ENCODE assay signal across 20 cellular contexts in the genomic region with DNA sequence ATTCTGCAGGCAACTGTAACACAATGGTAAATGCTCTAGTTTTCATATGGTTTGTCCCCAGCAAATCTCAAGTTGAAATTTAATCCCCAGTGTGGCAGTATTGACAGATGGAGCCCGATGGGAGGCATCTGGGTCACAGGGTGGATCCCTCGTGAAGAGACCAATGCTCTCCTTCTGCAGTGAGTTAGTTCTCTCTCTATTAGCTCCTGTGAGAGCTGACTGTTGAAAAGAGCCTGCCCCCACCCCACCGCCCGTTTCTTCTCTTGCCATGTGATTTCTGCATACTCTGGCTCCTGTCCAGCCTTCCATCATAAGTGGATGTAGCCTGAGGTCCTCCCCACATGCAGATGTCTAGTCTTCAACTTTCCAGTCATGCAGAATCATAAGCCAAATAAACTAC. TPM values are rescaled to one million over a fixed set of nuclear protein-coding genes. Genes with fewer than 3 reads are reported as not detected.
DNase-seq lines count a peak whose midpoint lies in the region; ATAC-seq and TF ChIP-seq lines count a peak whose summit lies in the region.
"Had no signal": no experiment of that assay in that cellular context is flagged by ENCODE, and none has a peak within 500 bp of the region (broad histone marks: within the 10 kb centered on the region; RNA-seq: fewer than 3 reads in every experiment).

No MANE protein-coding gene starts in this region.

- H3K9me3 ChIP-seq in right atrium auricular region = no peaks in the 10 kb centered on the region
- H3K9me3 ChIP-seq in CD4-positive, alpha-beta T cell (ENCODE audit: control insufficient read depth, low read length) = no peaks in the 10 kb centered on the region
- H3K9me3 ChIP-seq in smooth muscle cell (replicated peaks; ENCODE audit: low read depth) = no peaks in the 10 kb centered on the region
- H3K9me3 ChIP-seq in H9 (ENCODE audit: control insufficient read depth, low read depth, low read length) = no peaks in the 10 kb centered on the region
- H3K9me3 ChIP-seq: HAP-1 had no signal

- CTCF ChIA-PET in CD4-positive, alpha-beta T cell (lab: Charles Lee) = no interaction called here

- H2AFZ ChIP-seq in smooth muscle cell (ENCODE audit: low read depth) (no peak overlapping the region), H9 (ENCODE audit: low read length) (no peak overlapping the region)

- H3K9me3 Mint-ChIP-seq in CD4-positive, alpha-beta T cell = no peaks in the 10 kb centered on the region
- no peaks in the 10 kb centered on the region for H3K9me3 Mint-ChIP-seq in H9
- H3K9me3 Mint-ChIP-seq: CD4-positive, CD25-positive, alpha-beta regulatory T cell; T-cell had no signal

- H3K27me3 ChIP-seq in right atrium auricular region (no peaks in the 10 kb centered on the region), smooth muscle cell (ENCODE audit: low read depth) (no peaks in the 10 kb centered on the region), H9 (ENCODE audit: insufficient read depth, low read length) (no peaks in the 10 kb centered on the region)
- H3K27me3 ChIP-seq in CD4-positive, alpha-beta T cell (ENCODE audit: control insufficient read depth, insufficient read depth, low read length) = no peaks in the 10 kb centered on the region

- H3K4me3 ChIP-seq in right atrium auricular region (no peak overlapping the region), smooth muscle cell (no peak overlapping the region)
- H3K4me3 ChIP-seq: HAP-1, SK-N-MC had no signal

- peaks cover 99% of the 10 kb centered on the region for H3K36me3 Mint-ChIP-seq in CD4-positive, alpha-beta T cell (ENCODE audit: low read depth)
- H3K36me3 Mint-ChIP-seq in H9 (ENCODE audit: insufficient read depth in 1 of 3, low read depth in 3 of 3) = peaks cover 71 to 98% (median 97%) of the 10 kb centered on the region in 3 experiments; a peak in 6 of 7 replicates

- no peak overlapping the region for H3K27ac ChIP-seq in right atrium auricular region
- no peak overlapping the region for H3K27ac ChIP-seq in CD4-positive, alpha-beta T cell (ENCODE audit: low read depth, low read length)
- H3K27ac ChIP-seq in smooth muscle cell (ENCODE audit: low read depth) = no peak overlapping the region
- H3K27ac ChIP-seq in H9 (ENCODE audit: insufficient read length, low read depth, low read length) = no peak overlapping the region
- H3K27ac ChIP-seq: 22Rv1, SK-N-MC had no signal

- H4K20me1 ChIP-seq in smooth muscle cell (ENCODE audit: low read depth) (no peaks in the 10 kb centered on the region), H9 (ENCODE audit: control insufficient read depth, insufficient read depth, insufficient read length) (no peaks in the 10 kb centered on the region)

- no peaks in the 10 kb centered on the region for H3K4me1 Mint-ChIP-seq in CD4-positive, alpha-beta T cell (ENCODE audit: low read depth)
- H3K4me1 Mint-ChIP-seq in H9 = no peaks in the 10 kb centered on the region
- H3K4me1 Mint-ChIP-seq: B cell, T-cell had no signal

- no peaks in the 10 kb centered on the region for H3K79me1 ChIP-seq in H9 (ENCODE audit: insufficient read depth, low read depth, low read length, poor library complexity, severe bottlenecking)

- ATAC-seq in left ventricle myocardium superior = peak; percentile 32
- ATAC-seq in CD4-positive, alpha-beta T cell (ENCODE audit: poor library complexity) = no peak
- ATAC-seq: PC-3, T-cell had no signal

- no peak for TF ChIP-seq CTCF in right atrium auricular region (IDR thresholded peaks at IDR 0.05)
- TF ChIP-seq CTCF in CD4-positive, alpha-beta T cell (IDR thresholded peaks at IDR 0.05) = no peak
- TF ChIP-seq CTCF in smooth muscle cell (IDR thresholded peaks at IDR 0.05; ENCODE audit: borderline replicate concordance, insufficient read depth, poor library complexity, severe bottlenecking) = no peak
- TF ChIP-seq CTCF in H9 (conservative IDR thresholded peaks at IDR 0.05) = no peak

- H4K8ac ChIP-seq in H9 (replicated peaks; ENCODE audit: insufficient read length, low read depth, low read length) = no peak overlapping the region

- H3K4me1 ChIP-seq in right atrium auricular region (no peaks in the 10 kb centered on the region), smooth muscle cell (ENCODE audit: low read depth) (no peaks in the 10 kb centered on the region), H9 (ENCODE audit: insufficient read depth, low read length) (no peaks in the 10 kb centered on the region)
- H3K4me1 ChIP-seq: HAP-1 had no signal

- H3K36me3 ChIP-seq in right atrium auricular region = peaks cover 99% of the 10 kb centered on the region
- peaks cover 38% of the 10 kb centered on the region for H3K36me3 ChIP-seq in smooth muscle cell (ENCODE audit: low read depth)

- DNase-seq in NCI-H1694 treated with DMSO at 0.1 percent for 48 hours (lab: John Stamatoyannopoulos, UW) (peak; percentile 19), NCI-H1694 (lab: John Stamatoyannopoulos, UW) (no peak), left ventricle myocardium superior (no peak), right atrium auricular region (ENCODE audit: low spot score) (no peak), cerebellar cortex (ENCODE audit: low spot score) (peak; percentile 94), smooth muscle cell (lab: John Stamatoyannopoulos, UW; ENCODE audit: unreplicated experiment) (no peak), H9 (no peak)
- no peak for DNase-seq in CD4-positive, alpha-beta T cell
- DNase-seq: CD4-positive, CD25-positive, alpha-beta regulatory T cell; DMS79 treated with DMSO at 0.1 percent for 48 hours; NCI-H1105 treated with DMSO at 0.1 percent for 48 hours; NCI-H1930; NCI-H226; NCI-H526 treated with DMSO at 0.1 percent for 48 hours; PC-3; T-cell had no signal

- H4K5ac ChIP-seq in H9 (ENCODE audit: insufficient read length, low read depth, low read length) = no peak overlapping the region

- peaks cover 6% of the 10 kb centered on the region for H3F3A ChIP-seq in smooth muscle cell (ENCODE audit: low read depth)

- no peak overlapping the region for H3T11ph ChIP-seq in H9 (ENCODE audit: low read length)

- no peak overlapping the region for H2AK5ac ChIP-seq in H9 (ENCODE audit: insufficient read length, low read length)

- H3K27ac Mint-ChIP-seq in CD4-positive, alpha-beta T cell = no peak overlapping the region
- no peak overlapping the region for H3K27ac Mint-ChIP-seq in H9
- H3K27ac Mint-ChIP-seq: B cell, T-cell had no signal

- WGBS in smooth muscle cell (ENCODE audit: low lambda C conversion rate) = 99% methylated on average over 4 of the region's 4 CpGs
- no CpG with 5 or more reads among the region's 4 CpGs for WGBS in H9 (ENCODE audit: extremely low coverage, insufficient read length, low lambda C conversion rate)

- no peak overlapping the region for H2BK20ac ChIP-seq in H9 (ENCODE audit: low read depth, low read length, poor library complexity, severe bottlenecking)

- H3K18ac ChIP-seq in H9 (ENCODE audit: insufficient read length, low read depth, low read length) = no peak overlapping the region

- H3K4ac ChIP-seq in H9 (ENCODE audit: low read depth, low read length) = no peak overlapping the region

- no peak overlapping the region for H3K4me3 Mint-ChIP-seq in CD4-positive, alpha-beta T cell
- H3K4me3 Mint-ChIP-seq in H9 = no peak overlapping the region
- H3K4me3 Mint-ChIP-seq: B cell; CD4-positive, CD25-positive, alpha-beta regulatory T cell; T-cell had no signal

- H2BK5ac ChIP-seq in H9 (ENCODE audit: insufficient read length, low read length) = no peak overlapping the region

- no peak overlapping the region for H3K23ac ChIP-seq in H9 (ENCODE audit: insufficient read length, low read depth, low read length)

- H2BK120ac ChIP-seq in H9 (ENCODE audit: low read depth, low read length, poor library complexity, severe bottlenecking) = no peak overlapping the region

- peaks cover 12% of the 10 kb centered on the region for H3K79me2 ChIP-seq in smooth muscle cell (ENCODE audit: low read depth)
- no peaks in the 10 kb centered on the region for H3K79me2 ChIP-seq in H9 (ENCODE audit: insufficient read depth, low read length)

- no peak overlapping the region for H4K91ac ChIP-seq in H9 (ENCODE audit: insufficient read length, low read depth, low read length)

- no peak overlapping the region for H2BK12ac ChIP-seq in H9 (ENCODE audit: insufficient read length, low read depth, low read length)

- H3K9ac ChIP-seq in smooth muscle cell (ENCODE audit: low read depth) (no peak overlapping the region), H9 (ENCODE audit: extremely low read depth, insufficient read length, low read length) (no peak overlapping the region)

- H3K4me2 ChIP-seq in smooth muscle cell (no peak overlapping the region), H9 (ENCODE audit: insufficient read depth, insufficient read length, low read length) (no peak overlapping the region)

- no peak overlapping the region for H3K56ac ChIP-seq in H9 (ENCODE audit: insufficient read length, low read depth, low read length)

- no peaks in the 10 kb centered on the region for H3K23me2 ChIP-seq in H9 (ENCODE audit: insufficient read length, low read depth, low read length, poor library complexity, severe bottlenecking)

- no peak overlapping the region for H2BK15ac ChIP-seq in H9 (ENCODE audit: low read depth, low read length)

- H3K14ac ChIP-seq in H9 (ENCODE audit: insufficient read depth, low read length) = no peak overlapping the region

- H3K27me3 Mint-ChIP-seq in CD4-positive, alpha-beta T cell = no peaks in the 10 kb centered on the region
- H3K27me3 Mint-ChIP-seq in H9 (ENCODE audit: low read depth) = no peaks in the 10 kb centered on the region; the same call in 1 of the 2 replicates
- H3K27me3 Mint-ChIP-seq: B cell; CD4-positive, CD25-positive, alpha-beta regulatory T cell; T-cell had no signal

- POLR2A ChIA-PET in CD4-positive, alpha-beta T cell (lab: Charles Lee) = no interaction called here

- intact Hi-C loops in left ventricle myocardium superior (cut with micrococcal nuclease) = no loop called here
- intact Hi-C loops in CD4-positive, alpha-beta T cell (cut with DNase I, micrococcal nuclease) = no loop called here

RNA-seq across cellular contexts. Expression of a gene that starts 27.0 kb away (rescaled TPM):
- total RNA-seq in left ventricle myocardium superior (55.6 TPM), right atrium auricular region (10 to 100 TPM; 40.1 to 55.1 TPM), smooth muscle cell (150 and 208 TPM in 2 replicates), H9 (2021) (222 and 234 TPM in 2 replicates)
- total RNA-seq in CD4-positive, alpha-beta T cell = 10 to 100 TPM; 49.8 to 56.8 TPM
- polyA plus RNA-seq in smooth muscle cell = 85.0 and 93.0 TPM in 2 replicates

RNA-seq across cellular contexts. Expression of a gene that starts 58.7 kb away (rescaled TPM):
- total RNA-seq in left ventricle myocardium superior (13.1 TPM), right atrium auricular region (10 to 100 TPM; 11.4 to 12.3 TPM), smooth muscle cell (13.0 and 21.3 TPM in 2 replicates), H9 (2021) (42.1 and 48.4 TPM in 2 replicates)
- 10 to 100 TPM; 55.9 to 65.7 TPM for total RNA-seq in CD4-positive, alpha-beta T cell
- 15.1 and 16.9 TPM in 2 replicates for polyA plus RNA-seq in smooth muscle cell

RNA-seq across cellular contexts. Expression of a gene that starts 59.3 kb away (rescaled TPM):
- total RNA-seq in left ventricle myocardium superior (4.3 TPM), right atrium auricular region (1 to 10 TPM; 1.1 to 1.2 TPM), smooth muscle cell (4.2 and 10.8 TPM in 2 replicates), H9 (2021) (8.9 and 9.1 TPM in 2 replicates)
- 1 to 10 TPM; 4.8 TPM for total RNA-seq in CD4-positive, alpha-beta T cell
- polyA plus RNA-seq in smooth muscle cell = 12.1 and 17.5 TPM in 2 replicates

Comparison
In these comparisons a context has a peak if more than half of its experiments do, and no peak if none do; other contexts are left out.
1. DNase-seq: peak in NCI-H1694 treated with DMSO at 0.1 percent for 48 hours (single experiment) and cerebellar cortex (single experiment); none in NCI-H1694 (single experiment), left ventricle myocardium superior (single experiment), right atrium auricular region (single experiment), CD4-positive, alpha-beta T cell (0 of 10), smooth muscle cell (single experiment) and H9 (single experiment).